Comparison of ENCODE assay signal across 8 cellular contexts in the genomic region with DNA sequence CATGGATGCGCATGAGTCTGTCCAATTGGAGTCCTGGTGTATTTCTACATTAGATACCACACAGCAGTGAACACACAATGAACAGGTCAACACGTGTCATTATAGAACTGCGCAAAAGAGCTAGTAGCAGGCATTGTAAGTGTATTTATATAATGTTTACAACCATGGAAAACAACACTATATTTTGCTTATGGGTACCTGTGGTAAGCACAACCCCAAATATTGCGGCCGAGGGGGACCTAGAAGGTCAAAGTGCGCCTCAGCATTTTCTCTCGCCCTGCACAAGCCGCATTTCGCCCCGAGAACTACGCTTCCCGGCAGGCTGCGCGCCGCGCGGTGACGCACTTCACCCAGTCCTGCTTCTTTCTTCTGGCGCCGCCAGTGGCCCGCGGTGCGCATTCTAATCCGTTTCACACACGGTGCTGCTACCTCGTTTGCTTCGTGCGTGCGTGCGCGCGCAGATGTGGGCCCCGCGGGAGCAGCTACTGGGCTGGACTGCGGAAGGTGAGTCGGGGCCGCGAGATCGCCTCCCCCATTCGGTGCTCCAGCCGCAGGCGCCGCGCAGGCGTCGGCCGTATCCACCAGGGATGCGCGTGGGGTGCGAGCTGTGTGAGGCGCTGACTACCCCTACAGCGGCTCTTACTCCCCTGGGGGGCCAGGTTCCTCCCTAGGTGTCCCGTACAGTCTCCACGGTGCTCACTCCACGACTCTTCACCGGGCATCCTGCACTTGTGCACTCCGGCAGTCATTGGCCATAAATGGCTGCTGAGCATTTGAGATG. TPM values are rescaled to one million over a fixed set of nuclear protein-coding genes. Genes with fewer than 3 reads are reported as not detected.
A peak's percentile ranks its signal among the peaks of the same experiment; 100 is the strongest.
DNase-seq lines count a peak whose midpoint lies in the region; ATAC-seq and TF ChIP-seq lines count a peak whose summit lies in the region.

ZNF589 (plus strand) TSS at position 394 of the 781 bp plus-strand sequence; CDS start at position 462, 68 bp downstream.

- H3K27ac ChIP-seq in coronary artery (peak within 1 kb of the TSS; percentile 76 to 86), left lung (peak within 1 kb of the TSS; percentile 77 to 87)

- H3K9me3 ChIP-seq in left lung = no peaks in the 10 kb centered on the region

- H3K27me3 ChIP-seq in BJ (ENCODE audit: control insufficient read depth, insufficient read depth, low read length) = no peaks in the 10 kb centered on the region
- no peaks in the 10 kb centered on the region for H3K27me3 ChIP-seq in left lung

- POLR2A ChIA-PET in BJ (lab: Charles Lee) = no interaction called here

- intact Hi-C loops in left lung (cut with DNase I) = no loop called here

- peaks cover 0 to 48% of the 10 kb centered on the region in 2 donors for H3K4me1 ChIP-seq in left lung

- ATAC-seq in HG03442 (IDR thresholded peaks at IDR 0.05; ENCODE audit: unreplicated experiment) = peak; percentile 91
- ATAC-seq in left lung = peak; percentile 95

- CTCF ChIA-PET in BJ (lab: Yijun Ruan, JAX) = interaction anchor here (0.8 to 2.4 kb wide), 7 partner anchors 10 to 207 kb away, joined by 3 to 11 read pairs (median 3); no protein-coding TSS in a partner anchor

- DNase-seq in BJ (ENCODE audit: low read depth) = peak; percentile 49
- DNase-seq in GM19238 (ENCODE audit: insufficient read length, low spot score) = peak; percentile 95
- DNase-seq in NCI-H524 treated with DMSO at 0.1 percent for 48 hours (lab: John Stamatoyannopoulos, UW) = peak; percentile 91
- peak; percentile 99 for DNase-seq in activated CD4-positive, alpha-beta T cell treated with anti-CD3 and anti-CD28 coated beads for 48 hours
- DNase-seq in coronary artery (ENCODE audit: low spot score) = peak; percentile 94
- DNase-seq in left lung = peak; percentile 95 to 99
- DNase-seq in stimulated activated CD4-positive, alpha-beta T cell treated with anti-CD3 and anti-CD28 coated beads, Interleukin-4, amount 100 ng/mL, for 1 hour = peak; percentile 97

- peak; percentile 40 for TF ChIP-seq CTCF in BJ (IDR thresholded peaks at IDR 0.05; ENCODE audit: insufficient read depth, low read depth, low read length)
- TF ChIP-seq CTCF in coronary artery (IDR thresholded peaks at IDR 0.05) = no peak
- TF ChIP-seq CTCF in left lung (IDR thresholded peaks at IDR 0.05) = peak in 1 of 2 donors; percentile 22

- H3K36me3 ChIP-seq in BJ (ENCODE audit: control insufficient read depth, insufficient read depth, low read length) (no peaks in the 10 kb centered on the region), left lung (no peaks in the 10 kb centered on the region)

- H3K4me3 ChIP-seq in BJ (ENCODE audit: low read depth, low read length) (peak within 1 kb of the TSS; percentile 62), coronary artery (peak within 1 kb of the TSS; percentile 83), left lung (peak within 1 kb of the TSS; percentile 73 to 81)

RNA-seq across cellular contexts. Expression of gene ZNF589, which starts in this region (rescaled TPM):
- 2.5 and 3.3 TPM in 2 replicates for polyA plus RNA-seq in BJ (2011; rRNA removed)
- polyA minus RNA-seq in BJ (2011; rRNA and poly(A)+ RNA removed) = 1.6 and 1.8 TPM in 2 replicates
- 10 to 100 TPM in 1 of 2 donors, 1 to 10 TPM in 1; 9.0 to 17.5 TPM for total RNA-seq in left lung

Comparison
In these comparisons a context has a peak if more than half of its experiments do, and no peak if none do; other contexts are left out.
1. Peak in every context shown above with its lines: DNase-seq, ATAC-seq, H3K4me3 ChIP-seq and H3K27ac ChIP-seq.
2. DNase-seq: peak in every context shown above with its lines; median percentile 99 in activated CD4-positive, alpha-beta T cell treated with anti-CD3 and anti-CD28 coated beads for 48 hours; 97 in left lung; 97 in stimulated activated CD4-positive, alpha-beta T cell treated with anti-CD3 and anti-CD28 coated beads, Interleukin-4, amount 100 ng/mL, for 1 hour; 95 in GM19238; 94 in coronary artery; 91 in NCI-H524 treated with DMSO at 0.1 percent for 48 hours; 49 in BJ.